2 cellular contexts compared by ENCODE assay signal in genomic region chr10:79065091-79065551, GRCh38.
A peak's percentile ranks its signal among the peaks of the same experiment; 100 is the strongest.
TF ChIP-seq lines count a peak whose summit lies in the region.

No MANE protein-coding gene starts in this region.

TF ChIP-seq in HepG2, 621 proteins besides CTCF, POLR2A, EP300 and RAD21:
- no peak for TF ChIP-seq KDM3A (CRISPR knock-in tag; IDR thresholded peaks at IDR 0.05; ENCODE audit: low read depth)
- TF ChIP-seq AFF4 (CRISPR knock-in tag; IDR thresholded peaks at IDR 0.05), result no peak
- TF ChIP-seq ZNF687 (CRISPR knock-in tag; IDR thresholded peaks at IDR 0.05), result peak; percentile 30; the same call in 1 of the 2 replicates
- no peak for TF ChIP-seq NAIF1 (CRISPR knock-in tag; IDR thresholded peaks at IDR 0.05; ENCODE audit: borderline replicate concordance)
- no peak for TF ChIP-seq ZBTB26 (CRISPR knock-in tag; IDR thresholded peaks at IDR 0.05; ENCODE audit: borderline replicate concordance)
- TF ChIP-seq ZMYM3 (CRISPR knock-in tag; IDR thresholded peaks at IDR 0.05), result no peak
- TF ChIP-seq HNF1A (IDR thresholded peaks at IDR 0.05; ENCODE audit: low read depth), result no peak
- no peak for TF ChIP-seq HNF1A (CRISPR knock-in tag; IDR thresholded peaks at IDR 0.05; ENCODE audit: borderline replicate concordance)

TF ChIP-seq in SK-N-SH, 30 proteins besides CTCF, POLR2A, EP300 and RAD21:
- TF ChIP-seq FOXJ3 (CRISPR knock-in tag; IDR thresholded peaks at IDR 0.05), result no peak
- no peak for TF ChIP-seq EZH2phosphoT487 (IDR thresholded peaks at IDR 0.05; ENCODE audit: borderline replicate concordance, low read depth)
- TF ChIP-seq RXRA (IDR thresholded peaks at IDR 0.05; ENCODE audit: borderline replicate concordance, low read depth), result no peak
- no peak for TF ChIP-seq MEF2A (IDR thresholded peaks at IDR 0.05; ENCODE audit: borderline replicate concordance, low read depth)
- no peak for TF ChIP-seq GATA2 (CRISPR knock-in tag; IDR thresholded peaks at IDR 0.05)
- no peak for TF ChIP-seq USF2 (IDR thresholded peaks at IDR 0.05; ENCODE audit: borderline replicate concordance, low read depth, low read length)
- TF ChIP-seq FOSL2 (IDR thresholded peaks at IDR 0.05; ENCODE audit: borderline replicate concordance, low read depth), result no peak
- TF ChIP-seq JUND (IDR thresholded peaks at IDR 0.05), result no peak
- TF ChIP-seq USF1 (IDR thresholded peaks at IDR 0.05; ENCODE audit: borderline replicate concordance, low read depth), result no peak
- no peak for TF ChIP-seq MAX (IDR thresholded peaks at IDR 0.05; ENCODE audit: low read depth)
- TF ChIP-seq NRF1 (IDR thresholded peaks at IDR 0.05; ENCODE audit: low read depth, low read length), result no peak
- TF ChIP-seq YY1 (IDR thresholded peaks at IDR 0.05; ENCODE audit: low read depth), result no peak
- no peak for TF ChIP-seq SMC3 (IDR thresholded peaks at IDR 0.05; ENCODE audit: low read depth, low read length)
- no peak for TF ChIP-seq RFX5 (IDR thresholded peaks at IDR 0.05; ENCODE audit: low read length)
- no peak for TF ChIP-seq FOXM1 (IDR thresholded peaks at IDR 0.05; ENCODE audit: low read depth)
- no peak for TF ChIP-seq NFIC (IDR thresholded peaks at IDR 0.05; ENCODE audit: borderline replicate concordance)
- TF ChIP-seq SIN3A (IDR thresholded peaks at IDR 0.05; ENCODE audit: borderline replicate concordance, low read depth, low read length), result no peak
- no peak for TF ChIP-seq CHD2 (IDR thresholded peaks at IDR 0.05; ENCODE audit: low read length, partially characterized antibody)
- no peak for TF ChIP-seq POLR2AphosphoS5 (IDR thresholded peaks at IDR 0.05; ENCODE audit: low read depth, low read length)
